In genomic region chr2:13481201-13481600, GRCh38 we compare ENCODE assay signal across 16 cellular contexts.
"Had no signal": no experiment of that assay in that cellular context is flagged by ENCODE, and none has a peak within 500 bp of the region (broad histone marks: within the 10 kb centered on the region; RNA-seq: fewer than 3 reads in every experiment).

No MANE protein-coding gene starts in this region.

- ATAC-seq: activated CD4-positive, CD25-positive, alpha-beta regulatory T cell treated with anti-CD3 and anti-CD28 coated beads, Interleukin-2, amount 50 U/mL, for 24 hours; activated CD8-positive, alpha-beta memory T cell treated with anti-CD3 and anti-CD28 coated beads, Interleukin-2, amount 10 ng/mL, durations not matched to agents 7 days and 5 days; left lobe of liver; natural killer cell had no signal

- H3K27ac ChIP-seq: esophagus muscularis mucosa, prostate gland had no signal

- H3K9me3 ChIP-seq: esophagus muscularis mucosa, prostate gland had no signal

- H3K9me3 Mint-ChIP-seq: activated naive CD4-positive, alpha-beta T cell treated with anti-CD3 and anti-CD28 coated beads, Interleukin-2, amount 50 U/mL, for 24 hours had no signal

- H3K27me3 Mint-ChIP-seq: activated CD8-positive, alpha-beta memory T cell treated with anti-CD3 and anti-CD28 coated beads, Interleukin-2, amount 10 ng/mL, durations not matched to agents 7 days and 5 days; activated naive CD4-positive, alpha-beta T cell treated with anti-CD3 and anti-CD28 coated beads, Interleukin-2, amount 50 U/mL, for 24 hours; activated T-cell treated with anti-CD3 and anti-CD28 coated beads, Interleukin-2, amount 50 U/mL, for 24 hours had no signal

- H3K4me3 Mint-ChIP-seq: activated CD8-positive, alpha-beta memory T cell treated with anti-CD3 and anti-CD28 coated beads, Interleukin-2, amount 10 ng/mL, durations not matched to agents 7 days and 5 days; activated naive CD4-positive, alpha-beta T cell treated with anti-CD3 and anti-CD28 coated beads, Interleukin-2, amount 50 U/mL, for 24 hours; activated T-cell treated with anti-CD3 and anti-CD28 coated beads, Interleukin-2, amount 50 U/mL, for 24 hours; natural killer cell had no signal

- H3K4me3 ChIP-seq: esophagus muscularis mucosa, prostate gland had no signal

- FAIRE-seq: endometrium had no signal

- H3K36me3 ChIP-seq: esophagus muscularis mucosa, prostate gland had no signal

- DNase-seq: activated CD4-positive, alpha-beta T cell treated with anti-CD3 and anti-CD28 coated beads, Interleukin-2, amount 50 U/mL, for 48 hours; activated CD8-positive, alpha-beta memory T cell treated with anti-CD3 and anti-CD28 coated beads, Interleukin-2, amount 10 ng/mL, durations not matched to agents 7 days and 5 days; activated effector memory CD4-positive, alpha-beta T cell treated with Interleukin-2 at 50 U/mL for 16 hours; activated T-cell treated with anti-CD3 and anti-CD28 coated beads, Interleukin-2, amount 50 U/mL, for 24 hours; foreskin melanocyte; head of caudate nucleus; natural killer cell; nucleus accumbens; stimulated activated CD4-positive, alpha-beta T cell treated with anti-CD3 and anti-CD28 coated beads, Interleukin-2, amount 100 ng/mL, for 48 hours; stimulated activated naive CD4-positive, alpha-beta T cell treated with Interleukin-2 at 50 U/mL for 16 hours had no signal

- H3K27ac Mint-ChIP-seq: activated CD8-positive, alpha-beta memory T cell treated with anti-CD3 and anti-CD28 coated beads, Interleukin-2, amount 10 ng/mL, durations not matched to agents 7 days and 5 days; activated naive CD4-positive, alpha-beta T cell treated with anti-CD3 and anti-CD28 coated beads, Interleukin-2, amount 50 U/mL, for 24 hours; activated T-cell treated with anti-CD3 and anti-CD28 coated beads, Interleukin-2, amount 50 U/mL, for 24 hours; natural killer cell had no signal

- H3K4me1 ChIP-seq: esophagus muscularis mucosa, prostate gland had no signal

- H3K4me1 Mint-ChIP-seq: activated CD8-positive, alpha-beta memory T cell treated with anti-CD3 and anti-CD28 coated beads, Interleukin-2, amount 10 ng/mL, durations not matched to agents 7 days and 5 days; activated naive CD4-positive, alpha-beta T cell treated with anti-CD3 and anti-CD28 coated beads, Interleukin-2, amount 50 U/mL, for 24 hours; natural killer cell had no signal

- H3K27me3 ChIP-seq: esophagus muscularis mucosa had no signal
